ENCODE assay signal across 9 cellular contexts in genomic region chr18:7452331-7452730, GRCh38.
DNase-seq lines count a peak whose midpoint lies in the region; ATAC-seq, FAIRE-seq and TF ChIP-seq lines count a peak whose summit lies in the region.
"Had no signal": no experiment of that assay in that cellular context is flagged by ENCODE, and none has a peak within 500 bp of the region (broad histone marks: within the 10 kb centered on the region; RNA-seq: fewer than 3 reads in every experiment).

No MANE protein-coding gene starts in this region.

- H3K9me2 ChIP-seq in MM.1S (replicated peaks; ENCODE audit: insufficient read depth, low read length), result no peaks in the 10 kb centered on the region

- H2AFZ ChIP-seq in MM.1S (ENCODE audit: low read length), result no peak overlapping the region
- H2AFZ ChIP-seq in GM12878 (ENCODE audit: control insufficient read depth, low read depth, low read length), result no peak overlapping the region

- no TSS peak for BruUV-seq in GM12878 (replicated peaks; lab: Mats Ljungman, UMichigan)

- SMC1A ChIA-PET in GM12878 (lab: Charles Lee; ENCODE audit: uncharacterized antibody, unreplicated experiment), result no interaction called here

- intact Hi-C loops in GM12878 (cut with micrococcal nuclease; ENCODE audit: unreplicated experiment), result no loop called here
- intact Hi-C loops in kidney (cut with DNase I), result no loop called here

- no peaks in the 10 kb centered on the region for H3K36me3 ChIP-seq in MM.1S (replicated peaks; ENCODE audit: insufficient read depth, low read length)
- H3K36me3 ChIP-seq in GM12878 (ENCODE audit: control insufficient read depth in 2 of 2, insufficient read depth in 2 of 2, low read length in 1 of 2), result no peaks in the 10 kb centered on the region
- H3K36me3 ChIP-seq in kidney (ENCODE audit: control insufficient read depth in 1 of 2, insufficient read depth in 2 of 2, low read length in 2 of 2), result no peaks in the 10 kb centered on the region

- POLR2A ChIA-PET in GM12878 (lab: Charles Lee), result no interaction called here

- TF ChIP-seq RAD21 in GM12878 (IDR thresholded peaks at IDR 0.05; ENCODE audit: insufficient read depth, low read depth, low read length), result no peak

- RAD21 ChIA-PET in GM12878 (lab: Charles Lee; ENCODE audit: unreplicated experiment), result no interaction called here

- H3K4me3 ChIP-seq in MM.1S (ENCODE audit: low read length) (no peak overlapping the region), GM12878 (no peak overlapping the region), kidney (ENCODE audit: low read length in 2 of 2) (no peak overlapping the region)

- no peak for TF ChIP-seq POLR2A in GM12878 (IDR thresholded peaks at IDR 0.05; ENCODE audit: low read depth, low read length)

- H3K4me1 ChIP-seq in MM.1S (ENCODE audit: low read length) (no peaks in the 10 kb centered on the region), GM12878 (ENCODE audit: control insufficient read depth, insufficient read depth, low read length) (no peaks in the 10 kb centered on the region), kidney (ENCODE audit: control insufficient read depth in 1 of 2, insufficient read depth in 1 of 2, low read depth in 1 of 2, low read length in 2 of 2) (no peaks in the 10 kb centered on the region)

- peak; percentile 64 for TF ChIP-seq CTCF in MM.1S (IDR thresholded peaks at IDR 0.05; ENCODE audit: low read length)
- peak; percentile 21 to 61 (median 37); a peak in 5 of 6 replicates for TF ChIP-seq CTCF in GM12878 (IDR thresholded peaks at IDR 0.05 in 2 of 3, conservative IDR thresholded peaks at IDR 0.05 in 1 of 3; ENCODE audit: control insufficient read depth in 2 of 3, extremely low read depth in 1 of 3, insufficient read depth in 1 of 3, low read depth in 3 of 3, low read length in 3 of 3)
- peak; percentile 46 for TF ChIP-seq CTCF in kidney (IDR thresholded peaks at IDR 0.05; ENCODE audit: borderline replicate concordance, extremely low read depth, insufficient read depth)

- H3K27me3 ChIP-seq in MM.1S (replicated peaks; ENCODE audit: insufficient read depth, low read length) (no peaks in the 10 kb centered on the region), GM12878 (replicated peaks in 1 of 2; ENCODE audit: control insufficient read depth in 2 of 2, insufficient read depth in 2 of 2, low read length in 1 of 2) (no peaks in the 10 kb centered on the region)

- H3K27ac ChIP-seq in MM.1S (ENCODE audit: low read length) (no peak overlapping the region), GM12878 (ENCODE audit: control insufficient read depth, insufficient read depth) (no peak overlapping the region), kidney (ENCODE audit: low read depth in 2 of 2, low read length in 2 of 2) (no peak overlapping the region)

- H4K20me1 ChIP-seq in MM.1S (ENCODE audit: insufficient read depth, low read length) (no peaks in the 10 kb centered on the region), GM12878 (ENCODE audit: control insufficient read depth, insufficient read depth) (no peaks in the 10 kb centered on the region)

- DNase-seq in DMS 273 (lab: John Stamatoyannopoulos, UW; ENCODE audit: unreplicated experiment), result peak; percentile 54
- no peak for DNase-seq in DMS 273 treated with DMSO at 0.1 percent for 48 hours (lab: John Stamatoyannopoulos, UW)
- peak; percentile 31 for DNase-seq in MM.1S
- no peak for DNase-seq in GM12878 (ENCODE audit: low read depth, low spot score)
- no peak for DNase-seq in kidney
- DNase-seq in activated effector memory CD4-positive, alpha-beta T cell treated with anti-CD3 and anti-CD28 coated beads, Interleukin-2, amount 50 U/mL, for 16 hours, result no peak
- no peak for DNase-seq in activated CD8-positive, alpha-beta memory T cell treated with anti-CD3 and anti-CD28 coated beads, Interleukin-2, amount 50 U/mL, for 4 hours

- CTCF ChIA-PET in GM12878 (lab: Yijun Ruan, JAX), result interaction anchor here (0.6 to 0.7 kb wide), 2 partner anchors 11 to 112 kb away, joined by 3 read pairs; no protein-coding TSS in a partner anchor

- no peaks in the 10 kb centered on the region for H3K79me2 ChIP-seq in MM.1S (ENCODE audit: low read length)
- H3K79me2 ChIP-seq in GM12878 (ENCODE audit: control insufficient read depth, insufficient read depth, low read length), result no peaks in the 10 kb centered on the region

- H3K9ac ChIP-seq in MM.1S (ENCODE audit: low read length), result no peak overlapping the region
- no peak overlapping the region for H3K9ac ChIP-seq in GM12878 (ENCODE audit: control insufficient read depth, insufficient read depth, low read length)
- H3K9ac ChIP-seq in kidney (ENCODE audit: low read length in 2 of 2), result no peak overlapping the region

- H3F3A ChIP-seq in MM.1S (ENCODE audit: insufficient read depth, low read length), result no peaks in the 10 kb centered on the region

- 46% methylated on average over 6 of the region's 6 CpGs for WGBS in GM12878 (ENCODE audit: insufficient coverage, insufficient replicate concordance, low lambda C conversion rate, missing lambda C conversion rate)

- in situ Hi-C loops in GM12878 (cut with MboI), result no loop called here

- no peak for TF ChIP-seq EP300 in GM12878 (IDR thresholded peaks at IDR 0.05; ENCODE audit: borderline replicate concordance in 1 of 2, control insufficient read depth in 1 of 2, low read depth in 2 of 2, low read length in 2 of 2)

- ATAC-seq in GM12878 (peak; percentile 91), HG03159 (IDR thresholded peaks at IDR 0.05; ENCODE audit: unreplicated experiment) (no peak)

- FAIRE-seq in GM12878 (lab: Jason Lieb, UNC), result no peak
- no peak for FAIRE-seq in kidney (lab: Jason Lieb, UNC)
- FAIRE-seq: A204.1 had no signal

- H3K9me3 ChIP-seq in MM.1S (replicated peaks; ENCODE audit: insufficient read depth, low read length) (no peaks in the 10 kb centered on the region), GM12878 (replicated peaks; ENCODE audit: control insufficient read depth, insufficient read depth, low read length) (no peaks in the 10 kb centered on the region), kidney (ENCODE audit: control insufficient read depth in 1 of 2, low read length in 2 of 2) (no peaks in the 10 kb centered on the region)

- H3K4me2 ChIP-seq in MM.1S (ENCODE audit: low read depth, low read length), result no peak overlapping the region
- no peak overlapping the region for H3K4me2 ChIP-seq in GM12878 (ENCODE audit: control insufficient read depth, insufficient read depth)

TF ChIP-seq in GM12878, 131 proteins besides CTCF, POLR2A, EP300 and RAD21:
- TF ChIP-seq TBL1XR1 (IDR thresholded peaks at IDR 0.05; ENCODE audit: low read depth, low read length), result no peak
- no peak for TF ChIP-seq BRCA1 (IDR thresholded peaks at IDR 0.05; ENCODE audit: low read depth, low read length)
TF ChIP-seq in GM12878: peak in this region for 0.

Comparison
In these comparisons a context has a peak if more than half of its experiments do, and no peak if none do; other contexts are left out.
1. DNase-seq: peak in DMS 273 (single experiment) and MM.1S (single experiment); none in DMS 273 treated with DMSO at 0.1 percent for 48 hours (single experiment), GM12878 (single experiment), kidney (single experiment), activated effector memory CD4-positive, alpha-beta T cell treated with anti-CD3 and anti-CD28 coated beads, Interleukin-2, amount 50 U/mL, for 16 hours (single experiment) and activated CD8-positive, alpha-beta memory T cell treated with anti-CD3 and anti-CD28 coated beads, Interleukin-2, amount 50 U/mL, for 4 hours (single experiment).
2. Peak in every context shown above with its lines, with median percentiles within 50 percentile points of each other: CTCF ChIP-seq.